In genomic region chr17:46841561-46842379, GRCh38 we compare ENCODE assay signal across 10 cellular contexts. TPM values are rescaled to one million over a fixed set of nuclear protein-coding genes. Genes with fewer than 3 reads are reported as not detected.
DNase-seq lines count a peak whose midpoint lies in the region; ATAC-seq, FAIRE-seq and TF ChIP-seq lines count a peak whose summit lies in the region.
"Had no signal": no experiment of that assay in that cellular context is flagged by ENCODE, and none has a peak within 500 bp of the region (broad histone marks: within the 10 kb centered on the region; RNA-seq: fewer than 3 reads in every experiment).

No MANE protein-coding gene starts in this region.

- H3K4me1 Mint-ChIP-seq in astrocyte (ENCODE audit: low read depth, unreplicated experiment), result no peaks in the 10 kb centered on the region
- H3K4me1 Mint-ChIP-seq in activated CD4-positive, alpha-beta memory T cell treated with anti-CD3 and anti-CD28 coated beads for 36 hours (ENCODE audit: low read depth), result peaks cover 4% of the 10 kb centered on the region

- H3K9me3 Mint-ChIP-seq in astrocyte (ENCODE audit: unreplicated experiment), result peaks cover 3% of the 10 kb centered on the region
- H3K9me3 Mint-ChIP-seq in activated CD4-positive, alpha-beta memory T cell treated with anti-CD3 and anti-CD28 coated beads for 36 hours, result peaks cover 17% of the 10 kb centered on the region

- no peaks in the 10 kb centered on the region for H3K36me3 Mint-ChIP-seq in astrocyte (ENCODE audit: low read depth, unreplicated experiment)
- peaks cover 4% of the 10 kb centered on the region for H3K36me3 Mint-ChIP-seq in activated CD4-positive, alpha-beta memory T cell treated with anti-CD3 and anti-CD28 coated beads for 36 hours

- intact Hi-C loops in left lung (cut with DNase I), result loop anchor here in 1 of 2 donors (10.0 kb wide), 1 partner anchor 93 kb away; no protein-coding TSS in a partner anchor
- intact Hi-C loops in activated CD4-positive, alpha-beta memory T cell treated with anti-CD3 and anti-CD28 coated beads for 36 hours (cut with micrococcal nuclease), result no loop called here

- peak overlapping the region; percentile 34 for H3K27ac Mint-ChIP-seq in astrocyte (ENCODE audit: unreplicated experiment)
- H3K27ac Mint-ChIP-seq in activated CD4-positive, alpha-beta memory T cell treated with anti-CD3 and anti-CD28 coated beads for 36 hours, result no peak overlapping the region

- TF ChIP-seq RAD21 in A549 (conservative IDR thresholded peaks at IDR 0.05 in 1 of 2, IDR thresholded peaks at IDR 0.05 in 1 of 2), result peak; percentile 57 to 78; a peak in 4 of 5 replicates

- TF ChIP-seq CTCF in A549 (IDR thresholded peaks at IDR 0.05) (peak; percentile 94), HFF-Myc (IDR thresholded peaks at IDR 0.05; ENCODE audit: low read depth, low read length, missing control alignments) (peak; percentile 68), astrocyte (IDR thresholded peaks at IDR 0.05; ENCODE audit: insufficient read depth, low read depth, low read length) (peak; percentile 37), left lung (IDR thresholded peaks at IDR 0.05) (peak; percentile 81 to 87)

- DNase-seq in A549 (ENCODE audit: low read depth in 1 of 2, low spot score in 1 of 2) (peak in 1 of 2 experiments; percentile 54), HFF-Myc (ENCODE audit: extremely low read depth, low read depth) (no peak), astrocyte (ENCODE audit: low read depth) (no peak), left lung (peak in 1 of 2 donors; percentile 84), NCI-H2029 (lab: John Stamatoyannopoulos, UW) (no peak), small intestine (no peak)
- no peak for DNase-seq in activated CD4-positive, alpha-beta memory T cell treated with anti-CD3 and anti-CD28 coated beads for 36 hours

- FAIRE-seq in A549 (lab: Jason Lieb, UNC) (no peak), astrocyte (lab: Jason Lieb, UNC) (no peak), small intestine (lab: Jason Lieb, UNC) (no peak)
- FAIRE-seq: GM18507 had no signal

- no peaks in the 10 kb centered on the region for H3K79me2 ChIP-seq in astrocyte (ENCODE audit: insufficient read depth, low read length)

- no peak overlapping the region for H3K9ac ChIP-seq in astrocyte (ENCODE audit: low read length)

- ATAC-seq in A549 (peak; percentile 79 to 87), left lung (peak; percentile 89), HG02759 (IDR thresholded peaks at IDR 0.05; ENCODE audit: unreplicated experiment) (no peak)

- H2AFZ ChIP-seq in astrocyte (ENCODE audit: low read depth, low read length), result peak overlapping the region; percentile 79

- no peak overlapping the region for H3K27ac ChIP-seq in A549
- H3K27ac ChIP-seq in astrocyte (ENCODE audit: low read depth, low read length), result no peak overlapping the region
- H3K27ac ChIP-seq in left lung, result no peak overlapping the region
- H3K27ac ChIP-seq in small intestine (ENCODE audit: low read depth in 1 of 2, low read length in 1 of 2), result no peak overlapping the region

- no peak for TF ChIP-seq EP300 in A549 (IDR thresholded peaks at IDR 0.05)

- no peak overlapping the region for H3K4me3 Mint-ChIP-seq in astrocyte (ENCODE audit: unreplicated experiment)
- no peak overlapping the region for H3K4me3 Mint-ChIP-seq in activated CD4-positive, alpha-beta memory T cell treated with anti-CD3 and anti-CD28 coated beads for 36 hours

- WGBS in A549 (ENCODE audit: missing lambda C conversion rate), result 22% methylated on average over 42 of the region's 43 CpGs
- WGBS in small intestine, 3 donors, result 16 to 24% (median 17%) methylated on average over 26 to 43 of the region's 43 CpGs

- CTCF ChIA-PET in A549 (lab: Yijun Ruan, JAX), result interaction anchor here (0.5 to 3.9 kb wide), 58 partner anchors 8 to 661 kb away, joined by 3 to 65 read pairs (median 4); partner anchors contain the start of gene WNT9B
- CTCF ChIA-PET in activated CD4-positive, alpha-beta memory T cell treated with anti-CD3 and anti-CD28 coated beads for 36 hours (lab: Charles Lee), result interaction anchor here (0.6 to 2.9 kb wide), 15 partner anchors 9 to 158 kb away, joined by 3 to 21 read pairs (median 5); partner anchors contain the start of gene WNT9B

- H3K4me2 ChIP-seq in A549 (peak overlapping the region; percentile 80), astrocyte (ENCODE audit: low read length) (peak overlapping the region; percentile 62)

- POLR2A ChIA-PET in A549 (lab: Yijun Ruan, JAX), result no interaction called here
- POLR2A ChIA-PET in activated CD4-positive, alpha-beta memory T cell treated with anti-CD3 and anti-CD28 coated beads for 36 hours (lab: Charles Lee), result no interaction called here

- peaks cover 19% of the 10 kb centered on the region for H3K9me3 ChIP-seq in A549
- peaks cover 7% of the 10 kb centered on the region for H3K9me3 ChIP-seq in astrocyte (ENCODE audit: insufficient read depth, low read depth, low read length)
- peaks cover 0 to 13% of the 10 kb centered on the region in 2 donors for H3K9me3 ChIP-seq in left lung
- no peaks in the 10 kb centered on the region for H3K9me3 ChIP-seq in small intestine (ENCODE audit: control insufficient read depth, low read depth)

- TF ChIP-seq POLR2A in A549 (IDR thresholded peaks at IDR 0.05; ENCODE audit: low read length), result no peak

- no peaks in the 10 kb centered on the region for H3K36me3 ChIP-seq in astrocyte (ENCODE audit: insufficient read depth, low read length)
- H3K36me3 ChIP-seq in left lung, result no peaks in the 10 kb centered on the region
- no peaks in the 10 kb centered on the region for H3K36me3 ChIP-seq in small intestine (ENCODE audit: control insufficient read depth in 2 of 2, insufficient read depth in 2 of 2, low read length in 2 of 2)

- 0 out of 3 replicates have a peak, but pooled peaks cover 3% of the 10 kb centered on the region for H3K4me1 ChIP-seq in A549
- peaks cover 3% of the 10 kb centered on the region for H3K4me1 ChIP-seq in astrocyte (ENCODE audit: insufficient read depth, low read length)
- H3K4me1 ChIP-seq in left lung, result peaks cover 0 to 6% of the 10 kb centered on the region in 2 donors
- no peaks in the 10 kb centered on the region for H3K4me1 ChIP-seq in small intestine (ENCODE audit: control insufficient read depth in 2 of 2, insufficient read depth in 1 of 2, low read depth in 1 of 2, low read length in 1 of 2)

- peaks cover 22% of the 10 kb centered on the region for H3K27me3 ChIP-seq in astrocyte (ENCODE audit: insufficient read depth, low read length)
- peaks cover 10 to 66% of the 10 kb centered on the region in 2 donors for H3K27me3 ChIP-seq in left lung
- H3K27me3 ChIP-seq in small intestine (ENCODE audit: control insufficient read depth in 2 of 2, insufficient read depth in 2 of 2, low read length in 2 of 2), result peaks cover 0 to 5% of the 10 kb centered on the region in 2 donors

- H4K20me1 ChIP-seq in astrocyte (ENCODE audit: insufficient read depth, low read length), result no peaks in the 10 kb centered on the region

- peak overlapping the region; percentile 24; the same call in 2 of the 3 replicates for H3K4me3 ChIP-seq in A549
- H3K4me3 ChIP-seq in HFF-Myc (replicated peaks; ENCODE audit: low read depth, low read length), result no peak overlapping the region
- peak overlapping the region; percentile 5 for H3K4me3 ChIP-seq in astrocyte (ENCODE audit: insufficient read depth, low read depth, low read length)
- no peak overlapping the region for H3K4me3 ChIP-seq in left lung
- no peak overlapping the region for H3K4me3 ChIP-seq in small intestine (ENCODE audit: low read depth in 1 of 2, low read length in 2 of 2)

- H3K27me3 Mint-ChIP-seq in astrocyte (ENCODE audit: low read depth, unreplicated experiment), result peaks cover 44% of the 10 kb centered on the region
- peaks cover 38% of the 10 kb centered on the region for H3K27me3 Mint-ChIP-seq in activated CD4-positive, alpha-beta memory T cell treated with anti-CD3 and anti-CD28 coated beads for 36 hours

TF ChIP-seq in A549, 52 proteins besides CTCF, POLR2A, EP300 and RAD21:
- TF ChIP-seq POLR2AphosphoS2 (conservative IDR thresholded peaks at IDR 0.05; ENCODE audit: low read length) (no peak), KDM1A (IDR thresholded peaks at IDR 0.05; ENCODE audit: low read depth) (no peak), SMC3 (IDR thresholded peaks at IDR 0.05) (peak; percentile 85), TFCP2L1 (CRISPR knock-in tag; IDR thresholded peaks at IDR 0.05) (no peak), USF2 (IDR thresholded peaks at IDR 0.05) (no peak)

RNA-seq across cellular contexts. Expression of gene WNT9B, which starts 9.6 kb away (rescaled TPM):
- polyA plus RNA-seq in A549 (2011; rRNA removed) (0.05 and 0.22 TPM in 2 replicates), A549 (2017; fragmentation: RNase III; extraction: RNeasy Plus Mini Kit Qiagen cat#74134 plus additional on column Dnase treatment) (0.05 to 0.17 TPM (median 0.07 TPM) in 3 replicates), small intestine (under 1 TPM; 0.22 to 0.63 (median 0.54) TPM)
- 0.01 TPM in 1 of 2 replicates, not detected in the other for polyA plus RNA-seq in A549 (2012; cell fraction: cytosol; rRNA removed)
- 0.05 TPM in 1 of 2 replicates, not detected in the other for polyA plus RNA-seq in A549 (2012; cell fraction: nucleus; rRNA removed)
- 0.50 TPM in 1 of 2 replicates, not detected in the other for polyA minus RNA-seq in A549 (2011; rRNA and poly(A)+ RNA removed)
- total RNA-seq in astrocyte (0.48 and 0.84 TPM in 2 replicates), left lung (1 to 10 TPM in 1 of 2 donors, under 1 TPM in 1; 0.23 to 1.2 TPM)
- not detected for total RNA-seq in activated CD4-positive, alpha-beta memory T cell treated with anti-CD3 and anti-CD28 coated beads for 36 hours
- total RNA-seq: skeletal muscle tissue had no signal

RNA-seq across cellular contexts. Expression of gene WNT3, which starts 23.3 kb away (rescaled TPM):
- 10.8 and 11.6 TPM in 2 replicates for polyA plus RNA-seq in A549 (2011; rRNA removed)
- 5.3 and 6.2 TPM in 2 replicates for polyA plus RNA-seq in A549 (2012; cell fraction: cytosol; rRNA removed)
- polyA plus RNA-seq in A549 (2012; cell fraction: nucleus; rRNA removed), result 9.1 and 9.9 TPM in 2 replicates
- 5.9 to 8.4 TPM (median 8.3 TPM) in 3 replicates for polyA plus RNA-seq in A549 (2017; fragmentation: RNase III; extraction: RNeasy Plus Mini Kit Qiagen cat#74134 plus additional on column Dnase treatment)
- 7.0 TPM in 2 replicates for polyA minus RNA-seq in A549 (2011; rRNA and poly(A)+ RNA removed)
- total RNA-seq in astrocyte, result 2.4 TPM in 2 replicates
- total RNA-seq in left lung, result 1 to 10 TPM; 1.7 to 3.0 TPM
- total RNA-seq in activated CD4-positive, alpha-beta memory T cell treated with anti-CD3 and anti-CD28 coated beads for 36 hours, result under 1 TPM; 0.12 to 0.19 TPM
- 1 to 10 TPM; 2.9 to 8.9 (median 5.4) TPM for polyA plus RNA-seq in small intestine

Comparison
In these comparisons a context has a peak if more than half of its experiments do, and no peak if none do; other contexts are left out.
1. H3K4me3 ChIP-seq: peak in A549 (single experiment) and astrocyte (single experiment); none in HFF-Myc (single experiment), left lung (0 of 2) and small intestine (0 of 2).
2. CTCF ChIP-seq: peak in every context shown above with its lines; median percentile 94 in A549; 84 in left lung; 68 in HFF-Myc; 37 in astrocyte.